24 cellular contexts compared by ENCODE assay signal in genomic region chr3:50147447-50147846, GRCh38. TPM values are rescaled to one million over a fixed set of nuclear protein-coding genes. Genes with fewer than 3 reads are reported as not detected.
DNase-seq lines count a peak whose midpoint lies in the region; ATAC-seq, FAIRE-seq and TF ChIP-seq lines count a peak whose summit lies in the region.
"Had no signal": no experiment of that assay in that cellular context is flagged by ENCODE, and none has a peak within 500 bp of the region (broad histone marks: within the 10 kb centered on the region; RNA-seq: fewer than 3 reads in every experiment).

No MANE protein-coding gene starts in this region.

- H2AK5ac ChIP-seq in H1 (ENCODE audit: low read depth, low read length), result peak overlapping the region; percentile 75; the same call in 1 of the 2 replicates

- POLR2A ChIA-PET in RWPE1 (lab: Yijun Ruan, JAX; ENCODE audit: low non-redundant PET) (no interaction called here), H1 (lab: Charles Lee; ENCODE audit: partially characterized antibody) (interaction anchor here (0.5 to 1.4 kb wide), 6 partner anchors 9 to 25 kb away, joined by 3 to 5 read pairs (median 4); no protein-coding TSS in a partner anchor)

- no peak overlapping the region for H3K9ac ChIP-seq in H1 (replicated peaks in 1 of 4; ENCODE audit: extremely low read depth in 1 of 4, low read depth in 3 of 4, low read length in 3 of 4)

- peak overlapping the region; percentile 98 for H3K27ac ChIP-seq in RWPE1
- H3K27ac ChIP-seq in H1 (ENCODE audit: low read depth, low read length), result no peak overlapping the region
- H3K27ac ChIP-seq in upper lobe of right lung, result no peak overlapping the region
- H3K27ac ChIP-seq in body of pancreas, result no peak overlapping the region
- H3K27ac ChIP-seq: PC-9, SJCRH30 had no signal

- DNase-seq in EH (ENCODE audit: low read depth) (peak; percentile 14), RWPE1 (ENCODE audit: low spot score) (no peak), H1 (ENCODE audit: low read depth in 1 of 2, low spot score in 2 of 2) (no peak), nephron progenitor cell (no peak), upper lobe of right lung (no peak), NOMO-1 treated with dmso at 0.1 percent for 144 hours (lab: John Stamatoyannopoulos, UW; ENCODE audit: unreplicated experiment) (no peak), body of pancreas (no peak)
- DNase-seq in activated CD8-positive, alpha-beta memory T cell treated with anti-CD3 and anti-CD28 coated beads for 24 hours, result no peak
- DNase-seq: DMS79 treated with DMSO at 0.1 percent for 48 hours, KBM-7, MV-4-11, NCI-H1417, NCI-H187, NCI-H2227 treated with DMSO at 0.1 percent for 48 hours, NCI-H510A treated with DMSO at 0.1 percent for 48 hours, NCI-H774, PC-9, SJCRH30, SW 1271 had no signal

- no peak overlapping the region for H3K4me3 Mint-ChIP-seq in nephron progenitor cell
- H3K4me3 Mint-ChIP-seq: CD14-positive monocyte, GM23338 had no signal

- no peaks in the 10 kb centered on the region for H3K36me3 Mint-ChIP-seq in nephron progenitor cell (ENCODE audit: low read depth)
- H3K36me3 Mint-ChIP-seq: CD14-positive monocyte had no signal

- H3K4me1 ChIP-seq in H1 (replicated peaks in 1 of 4; ENCODE audit: control insufficient read depth in 3 of 4, insufficient read depth in 4 of 4, low read length in 3 of 4) (peaks cover 5 to 25% (median 16%) of the 10 kb centered on the region in 4 experiments), upper lobe of right lung (no peaks in the 10 kb centered on the region), body of pancreas (peaks cover 5% of the 10 kb centered on the region)

- TF ChIP-seq CTCF in RWPE1 (conservative IDR thresholded peaks at IDR 0.05; ENCODE audit: low read depth), result no peak
- TF ChIP-seq CTCF in H1 (IDR thresholded peaks at IDR 0.05; ENCODE audit: control extremely low read depth in 1 of 3, insufficient read depth in 1 of 3, low read depth in 1 of 3, low read length in 3 of 3), result no peak
- TF ChIP-seq CTCF in nephron progenitor cell (IDR thresholded peaks at IDR 0.05), result no peak
- TF ChIP-seq CTCF in upper lobe of right lung (IDR thresholded peaks at IDR 0.05), result no peak
- no peak for TF ChIP-seq CTCF in body of pancreas (IDR thresholded peaks at IDR 0.05)

- H3K18ac ChIP-seq in H1 (ENCODE audit: extremely low read depth, low read length), result no peak overlapping the region

- H2BK12ac ChIP-seq in H1 (ENCODE audit: low read depth, low read length), result peak overlapping the region; percentile 75; the same call in 1 of the 2 replicates

- no peaks in the 10 kb centered on the region for H3K36me3 ChIP-seq in H1 (ENCODE audit: control insufficient read depth in 2 of 4, insufficient read depth in 4 of 4, low read length in 3 of 4)
- no peaks in the 10 kb centered on the region for H3K36me3 ChIP-seq in upper lobe of right lung
- no peaks in the 10 kb centered on the region for H3K36me3 ChIP-seq in body of pancreas (replicated peaks in 1 of 2; ENCODE audit: insufficient read depth in 1 of 2, low read depth in 2 of 2)
- H3K36me3 ChIP-seq: SJCRH30 had no signal

- no peak overlapping the region for H3K4me2 ChIP-seq in H1 (ENCODE audit: insufficient read depth in 1 of 2, low read depth in 2 of 2, low read length in 2 of 2)
- H3K4me2 ChIP-seq: GM23338, PC-9 had no signal

- no peaks in the 10 kb centered on the region for H4K20me1 ChIP-seq in H1 (replicated peaks in 1 of 2; ENCODE audit: control insufficient read depth in 1 of 2, insufficient read depth in 2 of 2, low read length in 2 of 2)

- H4K91ac ChIP-seq in H1 (replicated peaks; ENCODE audit: insufficient read length, low read length), result no peak overlapping the region

- no peak overlapping the region for H2BK5ac ChIP-seq in H1 (ENCODE audit: low read depth, low read length)

- no peaks in the 10 kb centered on the region for H3K79me1 ChIP-seq in H1 (ENCODE audit: low read depth, low read length)

- no peaks in the 10 kb centered on the region for H3K79me2 ChIP-seq in H1 (ENCODE audit: control insufficient read depth in 1 of 2, insufficient read depth in 2 of 2, low read length in 2 of 2)

- CTCF ChIA-PET in RWPE1 (lab: Yijun Ruan, JAX) (no interaction called here), H1 (lab: Charles Lee; ENCODE audit: partially characterized antibody) (interaction anchor here (1.0 to 1.5 kb wide), 4 partner anchors 22 to 45 kb away, joined by 4 to 6 read pairs (median 6); no protein-coding TSS in a partner anchor)

- H3K4ac ChIP-seq in H1 (replicated peaks; ENCODE audit: insufficient read length, low read depth, low read length), result no peak overlapping the region

- peak overlapping the region; percentile 68 for H3K27ac Mint-ChIP-seq in nephron progenitor cell
- H3K27ac Mint-ChIP-seq: CD14-positive monocyte, GM23338 had no signal

- H2AFZ ChIP-seq in H1 (ENCODE audit: low read length), result no peak overlapping the region
- H2AFZ ChIP-seq: GM23338, PC-9 had no signal

- H3K9me3 Mint-ChIP-seq in nephron progenitor cell, result no peaks in the 10 kb centered on the region
- H3K9me3 Mint-ChIP-seq: GM23338 had no signal

- no peak overlapping the region for H3K23ac ChIP-seq in H1 (ENCODE audit: insufficient read length)

- TF ChIP-seq POLR2A in H1 (IDR thresholded peaks at IDR 0.05; ENCODE audit: control extremely low read depth in 1 of 2, low read depth in 2 of 2, low read length in 2 of 2) (no peak), body of pancreas (IDR thresholded peaks at IDR 0.05) (no peak)

- H4K8ac ChIP-seq in H1 (ENCODE audit: extremely low read depth, insufficient read depth, low read length), result no peak overlapping the region

- no peak for TF ChIP-seq EP300 in H1 (IDR thresholded peaks at IDR 0.05; ENCODE audit: borderline replicate concordance in 1 of 2, low read depth in 2 of 2, low read length in 2 of 2)

- FAIRE-seq in H1 (lab: Jason Lieb, UNC), result no peak

- peaks cover 5% of the 10 kb centered on the region for H3K27me3 Mint-ChIP-seq in nephron progenitor cell (ENCODE audit: low read depth, poor library complexity)

- no peaks in the 10 kb centered on the region for H3K23me2 ChIP-seq in H1 (ENCODE audit: low read depth, low read length)

- H3K4me3 ChIP-seq in H1 (ENCODE audit: extremely low read depth in 1 of 4, insufficient read depth in 2 of 4, low read depth in 3 of 4, low read length in 4 of 4) (no peak overlapping the region), upper lobe of right lung (no peak overlapping the region), body of pancreas (no peak overlapping the region)
- H3K4me3 ChIP-seq: GM23338, PC-9, SJCRH30 had no signal

- intact Hi-C loops in upper lobe of right lung (cut with DNase I), result no loop called here
- intact Hi-C loops in body of pancreas (cut with DNase I), result no loop called here

- no peak for TF ChIP-seq RAD21 in H1 (IDR thresholded peaks at IDR 0.05 in 1 of 2, conservative IDR thresholded peaks at IDR 0.05 in 1 of 2; ENCODE audit: low read depth in 2 of 2, low read length in 2 of 2)

- H3K9me3 ChIP-seq in H1 (ENCODE audit: insufficient read depth in 2 of 2, low read depth in 1 of 2, low read length in 1 of 2), result no peaks in the 10 kb centered on the region
- H3K9me3 ChIP-seq in upper lobe of right lung, result no peaks in the 10 kb centered on the region
- no peaks in the 10 kb centered on the region for H3K9me3 ChIP-seq in body of pancreas
- H3K9me3 ChIP-seq: SJCRH30 had no signal

- H3K14ac ChIP-seq in H1 (ENCODE audit: insufficient read length), result no peak overlapping the region

- no peak overlapping the region for H3K56ac ChIP-seq in H1 (replicated peaks; ENCODE audit: insufficient read length, low read depth, low read length)

- no peak overlapping the region for H2BK20ac ChIP-seq in H1 (ENCODE audit: low read length)

- no peak overlapping the region for H4K5ac ChIP-seq in H1 (ENCODE audit: insufficient read length, low read depth, low read length)

- H3K27me3 ChIP-seq in H1 (replicated peaks in 1 of 4; ENCODE audit: control insufficient read depth in 3 of 4, extremely low read depth in 1 of 4, insufficient read depth in 3 of 4, low read length in 3 of 4) (no peaks in the 10 kb centered on the region; a peak in 2 of 7 replicates), upper lobe of right lung (no peaks in the 10 kb centered on the region), body of pancreas (no peaks in the 10 kb centered on the region)
- H3K27me3 ChIP-seq: SJCRH30 had no signal

- ATAC-seq in upper lobe of right lung, result no peak
- no peak for ATAC-seq in body of pancreas
- ATAC-seq: GM23338, HCT116 had no signal

- H2BK15ac ChIP-seq in H1 (ENCODE audit: low read length), result peak overlapping the region; percentile 92; the same call in 1 of the 2 replicates

- WGBS in H1 (ENCODE audit: extremely low coverage in 1 of 2, insufficient coverage in 1 of 2, insufficient read length in 1 of 2, insufficient replicate concordance in 2 of 2, low coverage in 1 of 2, low lambda C conversion rate in 2 of 2, missing lambda C conversion rate in 1 of 2), 2 experiments, result 87% methylated on average over 2 of the region's 2 CpGs; no CpG with 5 or more reads in 1 of the 2 experiments
- 88% methylated on average over 2 of the region's 2 CpGs; no CpG with 5 or more reads in 1 of the 2 donors for WGBS in body of pancreas, 2 donors

- H2BK120ac ChIP-seq in H1 (replicated peaks; ENCODE audit: low read depth, low read length), result no peak overlapping the region

- H3K4me1 Mint-ChIP-seq in nephron progenitor cell, result peaks cover 84% of the 10 kb centered on the region

RNA-seq across cellular contexts. Expression of gene SEMA3F, which starts 7.7 kb away (rescaled TPM):
- total RNA-seq in H1 (2021; fragmentation: NEBNext Ultra II Directional; extraction: Animal tissue kit (Norgen Biotek cat#: 25700)), result 37.0 and 39.6 TPM in 2 replicates
- polyA plus RNA-seq in H1 (2011; rRNA removed), result 20.3 and 36.0 TPM in 2 replicates
- 21.2 TPM for polyA plus RNA-seq in H1 (2011; cell fraction: cytosol; rRNA removed)
- polyA plus RNA-seq in H1 (2011; cell fraction: nucleus; rRNA removed), result 58.6 TPM
- polyA plus RNA-seq in H1 (2012, experiment 1 of 2), result 15.9 to 32.4 TPM (median 29.9 TPM) in 4 replicates
- polyA plus RNA-seq in H1 (2012, experiment 2 of 2), result 23.9 TPM
- polyA plus RNA-seq in H1 (2013, experiment 1 of 2), result 45.3 TPM
- 41.8 TPM for polyA plus RNA-seq in H1 (2013, experiment 2 of 2)
- 28.0 and 36.9 TPM in 2 replicates for polyA minus RNA-seq in H1 (2011; rRNA and poly(A)+ RNA removed)
- 35.4 TPM for polyA minus RNA-seq in H1 (2011; cell fraction: cytosol; rRNA and poly(A)+ RNA removed)
- polyA minus RNA-seq in H1 (2011; cell fraction: nucleus; rRNA and poly(A)+ RNA removed), result 25.2 TPM
- total RNA-seq in upper lobe of right lung, result 65.6 TPM
- 10 to 100 TPM in 1 of 2 donors, 1 to 10 TPM in 1; 5.2 to 25.4 TPM for total RNA-seq in body of pancreas
- polyA plus RNA-seq: CD14-positive monocyte had no signal

RNA-seq across cellular contexts. Expression of gene GNAT1, which starts 44.0 kb away (rescaled TPM):
- not detected in 2 replicates for total RNA-seq in H1 (2021; fragmentation: NEBNext Ultra II Directional; extraction: Animal tissue kit (Norgen Biotek cat#: 25700))
- polyA plus RNA-seq in H1 (2011; rRNA removed), result 0.08 and 0.20 TPM in 2 replicates
- polyA plus RNA-seq in H1 (2011; cell fraction: cytosol; rRNA removed), result 0.10 TPM
- 0.19 TPM for polyA plus RNA-seq in H1 (2011; cell fraction: nucleus; rRNA removed)
- 0.32 to 0.39 TPM in 2 of 4 replicates, not detected in the others for polyA plus RNA-seq in H1 (2012, experiment 1 of 2)
- polyA plus RNA-seq in H1 (2012, experiment 2 of 2), result not detected
- polyA plus RNA-seq in H1 (2013, experiment 1 of 2), result 0.12 TPM
- polyA plus RNA-seq in H1 (2013, experiment 2 of 2), result 0.18 TPM
- polyA minus RNA-seq in H1 (2011; rRNA and poly(A)+ RNA removed), result 0.13 and 0.15 TPM in 2 replicates
- not detected for polyA minus RNA-seq in H1 (2011; cell fraction: cytosol; rRNA and poly(A)+ RNA removed)
- not detected for polyA minus RNA-seq in H1 (2011; cell fraction: nucleus; rRNA and poly(A)+ RNA removed)
- total RNA-seq in upper lobe of right lung (not detected), body of pancreas (not detected)
- total RNA-seq: A673, G401, GM23338, PC-9 had no signal
- polyA plus RNA-seq: CD14-positive monocyte, GM23338 had no signal

RNA-seq across cellular contexts. Expression of gene SLC38A3, which starts 57.6 kb away (rescaled TPM):
- total RNA-seq in H1 (2021; fragmentation: NEBNext Ultra II Directional; extraction: Animal tissue kit (Norgen Biotek cat#: 25700)), result 0.57 and 1.2 TPM in 2 replicates
- 3.7 and 4.7 TPM in 2 replicates for polyA plus RNA-seq in H1 (2011; rRNA removed)
- polyA plus RNA-seq in H1 (2011; cell fraction: cytosol; rRNA removed), result 2.0 TPM
- 10.8 TPM for polyA plus RNA-seq in H1 (2011; cell fraction: nucleus; rRNA removed)
- 0.87 to 1.5 TPM (median 1.1 TPM) in 4 replicates for polyA plus RNA-seq in H1 (2012, experiment 1 of 2)
- 0.85 TPM for polyA plus RNA-seq in H1 (2012, experiment 2 of 2)
- 1.2 TPM for polyA plus RNA-seq in H1 (2013, experiment 1 of 2)
- 1.0 TPM for polyA plus RNA-seq in H1 (2013, experiment 2 of 2)
- polyA minus RNA-seq in H1 (2011; rRNA and poly(A)+ RNA removed), result 1.5 and 2.5 TPM in 2 replicates
- 0.88 TPM for polyA minus RNA-seq in H1 (2011; cell fraction: cytosol; rRNA and poly(A)+ RNA removed)
- polyA minus RNA-seq in H1 (2011; cell fraction: nucleus; rRNA and poly(A)+ RNA removed), result 1.9 TPM
- total RNA-seq in upper lobe of right lung (not detected), body of pancreas (10 to 100 TPM in 1 of 2 donors, 1 to 10 TPM in 1; 4.6 to 48.0 TPM)
- total RNA-seq: A673 had no signal
- polyA plus RNA-seq: CD14-positive monocyte had no signal

RNA-seq across cellular contexts. Expression of gene RBM5, which starts 58.7 kb away (rescaled TPM):
- 82.7 and 83.7 TPM in 2 replicates for total RNA-seq in H1 (2021; fragmentation: NEBNext Ultra II Directional; extraction: Animal tissue kit (Norgen Biotek cat#: 25700))
- 98.8 and 144 TPM in 2 replicates for polyA plus RNA-seq in H1 (2011; rRNA removed)
- 117 TPM for polyA plus RNA-seq in H1 (2011; cell fraction: cytosol; rRNA removed)
- polyA plus RNA-seq in H1 (2011; cell fraction: nucleus; rRNA removed), result 355 TPM
- 91.9 to 114 TPM (median 101 TPM) in 4 replicates for polyA plus RNA-seq in H1 (2012, experiment 1 of 2)
- 9.8 TPM for polyA plus RNA-seq in H1 (2012, experiment 2 of 2)
- 58.9 TPM for polyA plus RNA-seq in H1 (2013, experiment 1 of 2)
- polyA plus RNA-seq in H1 (2013, experiment 2 of 2), result 53.3 TPM
- 204 and 285 TPM in 2 replicates for polyA minus RNA-seq in H1 (2011; rRNA and poly(A)+ RNA removed)
- polyA minus RNA-seq in H1 (2011; cell fraction: cytosol; rRNA and poly(A)+ RNA removed), result 101 TPM
- 187 TPM for polyA minus RNA-seq in H1 (2011; cell fraction: nucleus; rRNA and poly(A)+ RNA removed)
- total RNA-seq in upper lobe of right lung, result 161 TPM
- 100 to 1,000 TPM; 139 to 308 TPM for total RNA-seq in body of pancreas
